Comparison of ENCODE assay signal across 11 cellular contexts in genomic region chr10:95291634-95292039, GRCh38. TPM values are rescaled to one million over a fixed set of nuclear protein-coding genes. Genes with fewer than 3 reads are reported as not detected.
DNase-seq lines count a peak whose midpoint lies in the region; ATAC-seq and TF ChIP-seq lines count a peak whose summit lies in the region.
"Had no signal": no experiment of that assay in that cellular context is flagged by ENCODE, and none has a peak within 500 bp of the region (broad histone marks: within the 10 kb centered on the region; RNA-seq: fewer than 3 reads in every experiment).

No MANE protein-coding gene starts in this region.

- DNase-seq in activated T-cell treated with anti-CD3 and anti-CD28 coated beads, Interleukin-2, amount 50 U/mL, for 72 hours: no peak
- no peak for DNase-seq in activated T-cell treated with anti-CD3 and anti-CD28 coated beads, Interleukin-2, amount 50 U/mL, for 48 hours
- DNase-seq in Peyer's patch (no peak), endothelial cell (ENCODE audit: low spot score) (no peak), thoracic aorta (ENCODE audit: low spot score) (no peak), NCI-H2196 (lab: John Stamatoyannopoulos, UW; ENCODE audit: unreplicated experiment) (no peak), kidney glomerular epithelial cell (lab: John Stamatoyannopoulos, UW) (no peak), mucosa of descending colon (no peak)
- DNase-seq: head of caudate nucleus; stimulated activated CD4-positive, alpha-beta T cell treated with anti-CD3 and anti-CD28 coated beads, Interleukin-12 subunit alpha, Interleukin-12 subunit beta, amount 100 ng/mL, for 4 hours had no signal

- H3K27ac Mint-ChIP-seq in activated T-cell treated with anti-CD3 and anti-CD28 coated beads, Interleukin-2, amount 50 U/mL, for 72 hours: no peak overlapping the region
- peak overlapping the region; percentile 57 for H3K27ac Mint-ChIP-seq in endothelial cell (ENCODE audit: unreplicated experiment)

- no peak for ATAC-seq in activated T-cell treated with anti-CD3 and anti-CD28 coated beads, Interleukin-2, amount 50 U/mL, for 72 hours (replicated peaks in 1 of 2)
- ATAC-seq in thoracic aorta (ENCODE audit: insufficient number of reproducible peaks, low FRiP score, low read depth) (no peak), mucosa of descending colon (no peak)

- no peaks in the 10 kb centered on the region for H3K27me3 ChIP-seq in Peyer's patch
- H3K27me3 ChIP-seq in thoracic aorta (replicated peaks; ENCODE audit: insufficient read depth): no peaks in the 10 kb centered on the region
- H3K27me3 ChIP-seq: SJSA1 had no signal

- no peaks in the 10 kb centered on the region for H3K36me3 Mint-ChIP-seq in activated T-cell treated with anti-CD3 and anti-CD28 coated beads, Interleukin-2, amount 50 U/mL, for 72 hours (ENCODE audit: insufficient read depth in 2 of 2)
- peaks cover 7% of the 10 kb centered on the region for H3K36me3 Mint-ChIP-seq in endothelial cell (ENCODE audit: low read depth, unreplicated experiment)

- intact Hi-C loops in mucosa of descending colon (cut with DNase I, micrococcal nuclease): no loop called here

- TF ChIP-seq CTCF in Peyer's patch (IDR thresholded peaks at IDR 0.05) (no peak), endothelial cell (IDR thresholded peaks at IDR 0.05; ENCODE audit: unreplicated experiment) (no peak), thoracic aorta (IDR thresholded peaks at IDR 0.05) (no peak), mucosa of descending colon (IDR thresholded peaks at IDR 0.05) (no peak)

- H3K27me3 Mint-ChIP-seq in activated T-cell treated with anti-CD3 and anti-CD28 coated beads, Interleukin-2, amount 50 U/mL, for 72 hours (ENCODE audit: low read depth): peaks cover 66% of the 10 kb centered on the region
- peaks cover 20% of the 10 kb centered on the region for H3K27me3 Mint-ChIP-seq in endothelial cell (ENCODE audit: unreplicated experiment)

- H3K4me1 ChIP-seq in Peyer's patch: peaks cover 0 to 43% (median 20%) of the 10 kb centered on the region in 4 donors
- peaks cover 24 to 43% of the 10 kb centered on the region in 2 donors for H3K4me1 ChIP-seq in thoracic aorta (ENCODE audit: control insufficient read depth in 1 of 2, low read depth in 2 of 2)
- peaks cover 39% of the 10 kb centered on the region for H3K4me1 ChIP-seq in mucosa of descending colon (ENCODE audit: low read depth)

- H3K4me3 Mint-ChIP-seq in activated T-cell treated with anti-CD3 and anti-CD28 coated beads, Interleukin-2, amount 50 U/mL, for 72 hours: peak overlapping the region; percentile 72 to 76
- H3K4me3 Mint-ChIP-seq in endothelial cell (ENCODE audit: unreplicated experiment): peak overlapping the region; percentile 92

- H3K36me3 ChIP-seq in Peyer's patch: no peaks in the 10 kb centered on the region
- H3K36me3 ChIP-seq in thoracic aorta: no peaks in the 10 kb centered on the region
- H3K36me3 ChIP-seq in mucosa of descending colon (ENCODE audit: low read depth): no peaks in the 10 kb centered on the region

- H3K9me3 ChIP-seq in Peyer's patch (no peaks in the 10 kb centered on the region), thoracic aorta (no peaks in the 10 kb centered on the region), mucosa of descending colon (no peaks in the 10 kb centered on the region)
- H3K9me3 ChIP-seq: SJSA1 had no signal

- H3K9me3 Mint-ChIP-seq in activated T-cell treated with anti-CD3 and anti-CD28 coated beads, Interleukin-2, amount 50 U/mL, for 72 hours: no peaks in the 10 kb centered on the region
- H3K9me3 Mint-ChIP-seq in endothelial cell (ENCODE audit: unreplicated experiment): no peaks in the 10 kb centered on the region

- no peak for TF ChIP-seq POLR2A in Peyer's patch (IDR thresholded peaks at IDR 0.05)

- H3K27ac ChIP-seq in Peyer's patch (peak overlapping the region; percentile 91 to 99 (median 96)), thoracic aorta (peak overlapping the region in 1 of 2 donors; percentile 70)

- peaks cover 12% of the 10 kb centered on the region for H3K4me1 Mint-ChIP-seq in activated T-cell treated with anti-CD3 and anti-CD28 coated beads, Interleukin-2, amount 50 U/mL, for 72 hours (ENCODE audit: low read depth)
- H3K4me1 Mint-ChIP-seq in endothelial cell (ENCODE audit: unreplicated experiment): peaks cover 40% of the 10 kb centered on the region

- H3K4me3 ChIP-seq in Peyer's patch (no peak overlapping the region), thoracic aorta (peak overlapping the region; percentile 98), mucosa of descending colon (no peak overlapping the region)

RNA-seq across cellular contexts. Expression of gene PDLIM1, which starts 0.8 kb away (rescaled TPM):
- 1 to 10 TPM; 1.4 to 1.7 TPM for total RNA-seq in activated T-cell treated with anti-CD3 and anti-CD28 coated beads, Interleukin-2, amount 50 U/mL, for 72 hours
- total RNA-seq in Peyer's patch (100 to 1,000 TPM; 180 to 351 (median 240) TPM), endothelial cell (ENCODE audit: unreplicated experiment) (125 TPM), thoracic aorta (100 to 1,000 TPM; 109 to 140 TPM), mucosa of descending colon (100 to 1,000 TPM; 177 to 434 (median 373) TPM)

Comparison
In these comparisons a context has a peak if more than half of its experiments do, and no peak if none do; other contexts are left out.
1. RNA of gene PDLIM1, which starts 0.8 kb away (total RNA-seq): 177 to 434 TPM in mucosa of descending colon, 180 to 351 TPM in Peyer's patch, 109 to 140 TPM in thoracic aorta and 125 TPM in endothelial cell (single experiment); 1.4 to 1.7 TPM in activated T-cell treated with anti-CD3 and anti-CD28 coated beads, Interleukin-2, amount 50 U/mL, for 72 hours; every median in the first group is over 10 times any median in the second.